14 cellular contexts compared by ENCODE assay signal in the genomic region with DNA sequence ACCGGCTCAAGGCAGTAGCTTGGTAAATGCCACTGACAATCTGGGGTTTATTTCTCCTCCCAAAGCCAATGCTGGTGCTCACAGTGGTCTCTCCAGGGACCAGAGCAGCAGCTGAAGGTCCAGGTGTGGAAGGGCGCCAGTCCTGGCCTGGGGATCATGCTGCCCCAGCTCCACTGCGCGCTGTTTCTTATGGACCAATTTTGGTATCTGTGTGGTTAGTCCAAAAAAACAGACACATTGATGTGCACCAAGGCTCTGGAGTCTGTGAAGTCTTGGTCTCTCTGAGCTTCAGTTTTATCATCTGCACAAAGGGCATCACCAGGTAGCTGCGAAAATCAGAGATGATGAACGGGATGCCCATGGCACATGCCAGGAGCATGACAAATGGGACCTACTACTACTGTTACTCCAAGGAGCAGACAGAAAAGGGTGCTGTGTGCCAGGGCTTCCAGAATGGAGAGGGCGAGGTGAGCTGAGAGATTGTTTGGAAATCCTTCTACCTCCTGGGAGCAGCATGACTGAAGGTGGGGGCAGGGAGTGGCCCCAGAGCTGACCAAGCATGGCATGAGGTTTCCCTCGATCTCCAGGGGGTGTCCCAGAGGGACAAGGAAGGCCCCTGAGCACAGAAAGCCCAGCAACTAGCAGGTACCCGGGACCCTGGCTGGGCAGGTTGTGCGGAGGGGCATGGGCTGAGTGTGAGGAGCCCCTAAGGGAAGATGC.
DNase-seq lines count a peak whose midpoint lies in the region; FAIRE-seq and TF ChIP-seq lines count a peak whose summit lies in the region.
"Had no signal": no experiment of that assay in that cellular context is flagged by ENCODE, and none has a peak within 500 bp of the region (broad histone marks: within the 10 kb centered on the region; RNA-seq: fewer than 3 reads in every experiment).

No MANE protein-coding gene starts in this region.

- TF ChIP-seq EP300 in H1 (IDR thresholded peaks at IDR 0.05; ENCODE audit: borderline replicate concordance in 1 of 2, low read depth in 2 of 2, low read length in 2 of 2) = no peak

- no peak overlapping the region for H3K56ac ChIP-seq in H1 (replicated peaks; ENCODE audit: insufficient read length, low read depth, low read length)

- H2BK5ac ChIP-seq in H1 (ENCODE audit: low read depth, low read length) = no peak overlapping the region

- no peak for FAIRE-seq in H1 (lab: Jason Lieb, UNC)

- H3K27ac ChIP-seq in H1 (ENCODE audit: low read depth, low read length) = no peak overlapping the region
- no peak overlapping the region for H3K27ac ChIP-seq in neural progenitor cell
- H3K27ac ChIP-seq: SK-N-MC had no signal

- no peaks in the 10 kb centered on the region for H4K20me1 ChIP-seq in H1 (replicated peaks in 1 of 2; ENCODE audit: control insufficient read depth in 1 of 2, insufficient read depth in 2 of 2, low read length in 2 of 2)
- no peaks in the 10 kb centered on the region for H4K20me1 ChIP-seq in neural progenitor cell (ENCODE audit: low read depth)

- H3K23me2 ChIP-seq in H1 (ENCODE audit: low read depth, low read length) = peaks cover 2% of the 10 kb centered on the region; the same call in 1 of the 2 replicates

- no peak overlapping the region for H3K18ac ChIP-seq in H1 (ENCODE audit: extremely low read depth, low read length)

- no peak overlapping the region for H4K5ac ChIP-seq in H1 (ENCODE audit: insufficient read length, low read depth, low read length)

- no peak overlapping the region for H3K4me2 ChIP-seq in H1 (ENCODE audit: insufficient read depth in 1 of 2, low read depth in 2 of 2, low read length in 2 of 2)
- peak overlapping the region; percentile 18 for H3K4me2 ChIP-seq in neural progenitor cell

- H3K27me3 ChIP-seq in NT2/D1 (ENCODE audit: insufficient read depth, insufficient read length) (no peaks in the 10 kb centered on the region), H1 (replicated peaks in 1 of 4; ENCODE audit: control insufficient read depth in 3 of 4, extremely low read depth in 1 of 4, insufficient read depth in 3 of 4, low read length in 3 of 4) (no peaks in the 10 kb centered on the region), neural progenitor cell (no peaks in the 10 kb centered on the region)

- H3K4me3 ChIP-seq in NT2/D1 (ENCODE audit: insufficient read length, low read depth) (no peak overlapping the region), H1 (ENCODE audit: extremely low read depth in 1 of 4, insufficient read depth in 2 of 4, low read depth in 3 of 4, low read length in 4 of 4) (no peak overlapping the region), neural progenitor cell (no peak overlapping the region)
- H3K4me3 ChIP-seq: SK-N-MC had no signal

- no peak overlapping the region for H2BK15ac ChIP-seq in H1 (ENCODE audit: low read length)

- H3K27ac Mint-ChIP-seq in neural progenitor cell = peak overlapping the region; percentile 98
- H3K27ac Mint-ChIP-seq: CD4-positive, CD25-positive, alpha-beta regulatory T cell had no signal

- no peak overlapping the region for H4K8ac ChIP-seq in H1 (ENCODE audit: extremely low read depth, insufficient read depth, low read length)

- H3K79me1 ChIP-seq in H1 (ENCODE audit: low read depth, low read length) = no peaks in the 10 kb centered on the region

- H3K36me3 Mint-ChIP-seq in neural progenitor cell = no peaks in the 10 kb centered on the region
- H3K36me3 Mint-ChIP-seq: CD4-positive, CD25-positive, alpha-beta regulatory T cell had no signal

- POLR2A ChIA-PET in H1 (lab: Charles Lee; ENCODE audit: partially characterized antibody) = no interaction called here

- peaks cover 15% of the 10 kb centered on the region for H3F3A ChIP-seq in neural progenitor cell (ENCODE audit: low read depth)

- DNase-seq in D341Med (ENCODE audit: low spot score) (peak; percentile 15), NT2/D1 (ENCODE audit: low read depth, low spot score) (no peak), H1 (ENCODE audit: low read depth in 1 of 2, low spot score in 2 of 2) (peak in 1 of 2 experiments; percentile 23), neural progenitor cell (ENCODE audit: low spot score) (no peak), NCI-H2107 treated with DMSO at 0.1 percent for 48 hours (lab: John Stamatoyannopoulos, UW; ENCODE audit: unreplicated experiment) (no peak), DMS79 treated with DMSO at 0.1 percent for 48 hours (lab: John Stamatoyannopoulos, UW) (no peak), amniotic stem cell (lab: John Stamatoyannopoulos, UW) (no peak)
- DNase-seq: AML-193; CD4-positive, CD25-positive, alpha-beta regulatory T cell; NCI-H1105 treated with DMSO at 0.1 percent for 48 hours; NCI-H1694 treated with DMSO at 0.1 percent for 48 hours; NCI-H2107; NCI-H69 had no signal

- no peak overlapping the region for H3K14ac ChIP-seq in H1 (ENCODE audit: insufficient read length)

- no peaks in the 10 kb centered on the region for H3K9me3 Mint-ChIP-seq in neural progenitor cell

- H3K4me1 ChIP-seq in NT2/D1 (ENCODE audit: insufficient read depth, insufficient read length) (peaks cover 57% of the 10 kb centered on the region), H1 (replicated peaks in 1 of 4; ENCODE audit: control insufficient read depth in 3 of 4, insufficient read depth in 4 of 4, low read length in 3 of 4) (peaks cover 4 to 36% (median 19%) of the 10 kb centered on the region in 4 experiments), neural progenitor cell (peaks cover 75% of the 10 kb centered on the region)

- peak overlapping the region; percentile 26 for H2BK120ac ChIP-seq in H1 (replicated peaks; ENCODE audit: low read depth, low read length)

- TF ChIP-seq POLR2A in H1 (IDR thresholded peaks at IDR 0.05; ENCODE audit: control extremely low read depth in 1 of 2, low read depth in 2 of 2, low read length in 2 of 2) = no peak

- H3K79me2 ChIP-seq in H1 (ENCODE audit: control insufficient read depth in 1 of 2, insufficient read depth in 2 of 2, low read length in 2 of 2) = no peaks in the 10 kb centered on the region
- H3K79me2 ChIP-seq in neural progenitor cell (ENCODE audit: low read depth) = no peaks in the 10 kb centered on the region

- CTCF ChIA-PET in H1 (lab: Charles Lee; ENCODE audit: partially characterized antibody) = interaction anchor here (0.6 to 4.8 kb wide), 11 partner anchors 17 to 716 kb away, joined by 3 to 17 read pairs (median 4); no protein-coding TSS in a partner anchor

- H2AFZ ChIP-seq in H1 (ENCODE audit: low read length) = no peak overlapping the region
- H2AFZ ChIP-seq in neural progenitor cell (replicated peaks) = no peak overlapping the region

- whole genome bisulfite sequencing in H1 (ENCODE audit: extremely low coverage in 1 of 2, insufficient coverage in 1 of 2, insufficient read length in 1 of 2, insufficient replicate concordance in 2 of 2, low coverage in 1 of 2, low lambda C conversion rate in 2 of 2, missing lambda C conversion rate in 1 of 2), 2 experiments = 87% methylated on average over 10 of the region's 10 CpGs; no CpG with 5 or more reads in 1 of the 2 experiments

- H3K4me3 Mint-ChIP-seq in neural progenitor cell = peak overlapping the region; percentile 57
- H3K4me3 Mint-ChIP-seq: CD4-positive, CD25-positive, alpha-beta regulatory T cell had no signal

- TF ChIP-seq RAD21 in H1 (IDR thresholded peaks at IDR 0.05 in 1 of 2, conservative IDR thresholded peaks at IDR 0.05 in 1 of 2; ENCODE audit: low read depth in 2 of 2, low read length in 2 of 2) = no peak

- TF ChIP-seq CTCF in H1 (IDR thresholded peaks at IDR 0.05; ENCODE audit: control extremely low read depth in 1 of 3, insufficient read depth in 1 of 3, low read depth in 1 of 3, low read length in 3 of 3) (no peak), neural progenitor cell (IDR thresholded peaks at IDR 0.05) (no peak)

- H2BK12ac ChIP-seq in H1 (ENCODE audit: low read depth, low read length) = no peak overlapping the region

- no peak overlapping the region for H3K4ac ChIP-seq in H1 (replicated peaks; ENCODE audit: insufficient read length, low read depth, low read length)

- H4K91ac ChIP-seq in H1 (replicated peaks; ENCODE audit: insufficient read length, low read length) = no peak overlapping the region

- H2AK5ac ChIP-seq in H1 (ENCODE audit: low read depth, low read length) = no peak overlapping the region

- H3K4me1 Mint-ChIP-seq in neural progenitor cell = peaks cover 96% of the 10 kb centered on the region
- H3K4me1 Mint-ChIP-seq: CD4-positive, CD25-positive, alpha-beta regulatory T cell had no signal

- H3K27me3 Mint-ChIP-seq in neural progenitor cell (ENCODE audit: insufficient read depth, low read depth) = peaks cover 12% of the 10 kb centered on the region

- H3K9ac ChIP-seq in NT2/D1 (ENCODE audit: insufficient read length, low read depth) (peak overlapping the region; percentile 34), H1 (replicated peaks in 1 of 4; ENCODE audit: extremely low read depth in 1 of 4, low read depth in 3 of 4, low read length in 3 of 4) (no peak overlapping the region), neural progenitor cell (no peak overlapping the region)

- H3K9me3 ChIP-seq in NT2/D1 (ENCODE audit: insufficient read depth, low read length) = no peaks in the 10 kb centered on the region
- H3K9me3 ChIP-seq in H1 (ENCODE audit: insufficient read depth in 2 of 2, low read depth in 1 of 2, low read length in 1 of 2) = no peaks in the 10 kb centered on the region
- H3K9me3 ChIP-seq in neural progenitor cell (ENCODE audit: low read depth) = no peaks in the 10 kb centered on the region

- no peak overlapping the region for H2BK20ac ChIP-seq in H1 (ENCODE audit: low read length)

- no peak overlapping the region for H3K23ac ChIP-seq in H1 (ENCODE audit: insufficient read length)

- H3K36me3 ChIP-seq in NT2/D1 (ENCODE audit: insufficient read depth, insufficient read length, low read length) (no peaks in the 10 kb centered on the region), H1 (ENCODE audit: control insufficient read depth in 2 of 4, insufficient read depth in 4 of 4, low read length in 3 of 4) (no peaks in the 10 kb centered on the region), neural progenitor cell (no peaks in the 10 kb centered on the region)

TF ChIP-seq in H1, 55 proteins besides CTCF, POLR2A, EP300 and RAD21 (continues in another document):
- TF ChIP-seq RXRA (IDR thresholded peaks at IDR 0.05; ENCODE audit: insufficient read depth, low read depth, low read length) (no peak), SP4 (IDR thresholded peaks at IDR 0.05; ENCODE audit: low read length) (no peak), NANOG (IDR thresholded peaks at IDR 0.05; ENCODE audit: insufficient read depth, low read depth, low read length, poor library complexity, severe bottlenecking) (no peak), GABPA (IDR thresholded peaks at IDR 0.05; ENCODE audit: borderline replicate concordance, insufficient read depth, low read length) (no peak), JUN (IDR thresholded peaks at IDR 0.05; ENCODE audit: low read depth, low read length) (no peak), RFX5 (IDR thresholded peaks at IDR 0.05; ENCODE audit: borderline replicate concordance, low read depth, low read length) (no peak), TEAD4 (IDR thresholded peaks at IDR 0.05; ENCODE audit: low read depth, low read length) (no peak)
- TF ChIP-seq, protein P1, sequence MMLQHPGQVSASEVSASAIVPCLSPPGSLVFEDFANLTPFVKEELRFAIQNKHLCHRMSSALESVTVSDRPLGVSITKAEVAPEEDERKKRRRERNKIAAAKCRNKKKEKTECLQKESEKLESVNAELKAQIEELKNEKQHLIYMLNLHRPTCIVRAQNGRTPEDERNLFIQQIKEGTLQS (IDR thresholded peaks at IDR 0.05; ENCODE audit: insufficient read depth, low read depth, low read length) = no peak
